ENCODE assay signal across 1 cellular context in the genomic region with DNA sequence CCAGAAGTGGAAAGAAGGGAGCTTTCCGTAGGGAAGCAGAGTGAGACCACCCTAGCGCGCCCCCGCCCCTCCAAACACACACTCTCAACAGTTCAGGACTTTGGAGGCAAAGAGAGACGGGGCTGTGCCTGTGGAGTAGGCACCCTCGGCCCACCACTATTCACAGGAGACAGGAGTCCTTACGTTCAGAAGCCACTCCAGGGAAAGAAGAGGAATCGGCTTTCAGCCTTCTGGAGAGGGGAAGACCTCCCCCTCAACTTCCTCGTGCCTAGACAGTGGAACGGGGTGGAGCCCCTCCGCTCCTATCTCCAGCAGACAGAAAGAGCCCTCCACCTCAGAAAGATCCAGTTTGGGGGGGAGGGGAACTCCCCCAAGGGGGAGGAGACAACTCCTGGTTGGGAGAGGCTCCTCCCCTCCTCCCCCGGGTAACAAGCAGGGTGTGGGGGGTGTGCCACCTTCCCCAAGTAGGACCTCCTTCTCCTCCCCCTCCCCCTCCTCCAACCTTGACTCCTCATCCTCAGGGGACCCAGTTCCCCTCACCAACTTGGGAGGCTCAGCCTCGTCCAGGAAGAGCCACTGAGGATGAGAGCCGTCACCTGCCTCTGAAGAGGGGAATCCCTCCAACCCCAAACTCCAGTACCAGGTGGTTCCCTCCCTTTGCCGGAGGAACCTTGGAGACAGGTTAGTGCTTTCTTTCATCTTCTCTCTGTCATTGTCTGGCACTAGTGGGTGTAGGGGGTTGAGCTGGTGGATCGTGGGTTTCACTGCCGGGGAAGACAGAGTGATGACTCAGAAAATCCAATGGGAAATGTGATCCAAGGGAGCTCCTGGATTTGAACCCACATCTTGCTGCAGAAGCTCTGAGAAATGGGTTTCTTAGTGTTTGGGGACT.
TF ChIP-seq lines count a peak whose summit lies in the region.

No MANE protein-coding gene starts in this region.

TF ChIP-seq in GM23338, 12 proteins besides CTCF, POLR2A, EP300 and RAD21 (continued from another document):
- no peak for TF ChIP-seq ZNF462 (CRISPR knock-in tag; IDR thresholded peaks at IDR 0.05)
- TF ChIP-seq POLR2AphosphoS5 (IDR thresholded peaks at IDR 0.05; ENCODE audit: low read depth): peak; percentile 79
- TF ChIP-seq NANOG (IDR thresholded peaks at IDR 0.05; ENCODE audit: borderline replicate concordance): 0 out of 2 replicates have a peak, but pooled peaks have one; percentile 6
- TF ChIP-seq CREB1 (CRISPR knock-in tag; IDR thresholded peaks at IDR 0.05; ENCODE audit: low read depth): no peak
